In the genomic region with DNA sequence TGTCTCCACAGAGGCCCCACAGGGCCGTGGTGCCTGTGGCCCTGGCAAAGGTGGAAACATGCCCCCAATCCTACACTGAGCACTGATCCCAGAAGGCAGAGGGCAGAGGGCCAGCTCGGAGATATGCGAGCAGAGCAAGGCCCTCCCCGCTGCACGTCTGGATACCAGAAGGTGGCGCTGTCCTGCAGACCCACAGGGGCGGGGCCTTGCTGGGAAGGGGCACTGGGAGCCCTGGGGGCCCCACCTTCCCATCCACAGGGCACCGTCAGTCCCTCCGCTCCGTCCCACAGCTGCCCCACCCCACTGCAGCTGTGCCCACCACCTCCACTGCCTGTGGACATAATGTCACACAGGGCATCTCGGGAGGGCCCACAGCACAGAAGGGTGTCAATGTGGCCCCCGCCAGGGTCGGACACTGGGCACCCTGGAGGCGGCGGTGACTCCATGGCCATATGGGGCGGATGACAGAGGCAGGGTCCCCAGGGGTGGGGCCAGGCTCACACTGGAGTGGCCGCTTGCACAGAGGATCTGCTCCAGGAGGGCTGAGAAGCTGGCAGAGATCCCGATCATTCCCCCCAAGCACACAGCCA, we compare ENCODE assay signal across 6 cellular contexts. TPM values are rescaled to one million over a fixed set of nuclear protein-coding genes. Genes with fewer than 3 reads are reported as not detected.
A peak's percentile ranks its signal among the peaks of the same experiment; 100 is the strongest.
DNase-seq lines count a peak whose midpoint lies in the region; ATAC-seq, FAIRE-seq and TF ChIP-seq lines count a peak whose summit lies in the region.

No MANE protein-coding gene starts in this region.

- H3K36me3 ChIP-seq in GM12878 (ENCODE audit: control insufficient read depth in 2 of 2, insufficient read depth in 2 of 2, low read length in 1 of 2) (no peaks in the 10 kb centered on the region), mesenchymal stem cell (ENCODE audit: control insufficient read depth in 1 of 2, insufficient read depth in 2 of 2, low read depth in 1 of 2, low read length in 2 of 2) (peaks cover 18 to 21% of the 10 kb centered on the region in 2 experiments)

- in situ Hi-C loops in GM12878 (cut with MboI) = no loop called here

- peak; percentile 91 for DNase-seq in DMS 273 (lab: John Stamatoyannopoulos, UW; ENCODE audit: unreplicated experiment)
- peak; percentile 38 for DNase-seq in NAMALWA (ENCODE audit: low spot score)
- no peak for DNase-seq in GM12878 (ENCODE audit: low read depth, low spot score)
- peak; percentile 62 for DNase-seq in mesenchymal stem cell
- no peak for DNase-seq in GDM1 (lab: John Stamatoyannopoulos, UW)

- H2BK12ac ChIP-seq in mesenchymal stem cell (ENCODE audit: low read length in 2 of 2) = peak overlapping the region in 1 of 2 experiments; percentile 47

- no peak overlapping the region for H3K14ac ChIP-seq in mesenchymal stem cell (ENCODE audit: low read length in 2 of 2)

- SMC1A ChIA-PET in GM12878 (lab: Charles Lee; ENCODE audit: uncharacterized antibody, unreplicated experiment) = interaction anchor here (1.4 kb wide), 1 partner anchor 17 kb away, joined by 4 read pairs; no protein-coding TSS in a partner anchor

- peak overlapping the region; percentile 66 for H4K8ac ChIP-seq in mesenchymal stem cell (ENCODE audit: low read length)

- H3K79me1 ChIP-seq in mesenchymal stem cell (replicated peaks; ENCODE audit: low read length, poor library complexity, severe bottlenecking) = peaks cover 2% of the 10 kb centered on the region

- POLR2A ChIA-PET in GM12878 (lab: Charles Lee) = no interaction called here

- H3K4me3 ChIP-seq in GM12878 (no peak overlapping the region), mesenchymal stem cell (ENCODE audit: insufficient read depth in 1 of 2, low read depth in 1 of 2, low read length in 2 of 2) (no peak overlapping the region)

- H3K9me3 ChIP-seq in GM12878 (replicated peaks; ENCODE audit: control insufficient read depth, insufficient read depth, low read length) (no peaks in the 10 kb centered on the region), mesenchymal stem cell (ENCODE audit: control insufficient read depth, low read length) (no peaks in the 10 kb centered on the region)

- H3K27me3 ChIP-seq in GM12878 (replicated peaks in 1 of 2; ENCODE audit: control insufficient read depth in 2 of 2, insufficient read depth in 2 of 2, low read length in 1 of 2) = no peaks in the 10 kb centered on the region
- no peaks in the 10 kb centered on the region for H3K27me3 ChIP-seq in mesenchymal stem cell (ENCODE audit: control insufficient read depth in 1 of 2, insufficient read depth in 1 of 2, low read length in 2 of 2)

- no peak for TF ChIP-seq EP300 in GM12878 (IDR thresholded peaks at IDR 0.05; ENCODE audit: borderline replicate concordance in 1 of 2, control insufficient read depth in 1 of 2, low read depth in 2 of 2, low read length in 2 of 2)

- H3K27ac ChIP-seq in GM12878 (ENCODE audit: control insufficient read depth, insufficient read depth) (no peak overlapping the region), mesenchymal stem cell (ENCODE audit: low read length, poor library complexity, severe bottlenecking) (no peak overlapping the region)

- H2BK15ac ChIP-seq in mesenchymal stem cell (ENCODE audit: low read depth, poor library complexity, severe bottlenecking) = no peak overlapping the region

- H2AK5ac ChIP-seq in mesenchymal stem cell (ENCODE audit: low read length, severe bottlenecking) = no peak overlapping the region

- H2AFZ ChIP-seq in GM12878 (ENCODE audit: control insufficient read depth, low read depth, low read length) (no peak overlapping the region), mesenchymal stem cell (ENCODE audit: low read depth, low read length) (no peak overlapping the region)

- H3K18ac ChIP-seq in mesenchymal stem cell (ENCODE audit: low read depth in 1 of 2, low read length in 2 of 2) = peak overlapping the region; percentile 1 to 45

- H3K9ac ChIP-seq in GM12878 (ENCODE audit: control insufficient read depth, insufficient read depth, low read length) (no peak overlapping the region), mesenchymal stem cell (ENCODE audit: low read length) (no peak overlapping the region)

- H4K91ac ChIP-seq in mesenchymal stem cell (ENCODE audit: low read length) = peak overlapping the region; percentile 58

- H4K20me1 ChIP-seq in GM12878 (ENCODE audit: control insufficient read depth, insufficient read depth) = no peaks in the 10 kb centered on the region

- CTCF ChIA-PET in GM12878 (lab: Yijun Ruan, JAX) = interaction anchor here (0.5 to 1.7 kb wide), 7 partner anchors 8 to 536 kb away, joined by 3 to 8 read pairs (median 5); partner anchors contain the start of gene IDUA

- no peak overlapping the region for H3K23ac ChIP-seq in mesenchymal stem cell (ENCODE audit: low read length in 2 of 2)

- 18% methylated on average over 18 of the region's 18 CpGs for WGBS in GM12878 (ENCODE audit: insufficient coverage, insufficient replicate concordance, low lambda C conversion rate, missing lambda C conversion rate)
- WGBS in mesenchymal stem cell = 58% methylated on average over 16 of the region's 18 CpGs

- no TSS peak for BruUV-seq in GM12878 (replicated peaks; lab: Mats Ljungman, UMichigan)

- peak; percentile 36; the same call in 1 of the 2 replicates for TF ChIP-seq RAD21 in GM12878 (IDR thresholded peaks at IDR 0.05; ENCODE audit: insufficient read depth, low read depth, low read length)

- no peak overlapping the region for H2BK5ac ChIP-seq in mesenchymal stem cell (ENCODE audit: low read depth, low read length, poor library complexity, severe bottlenecking)

- H3K4me2 ChIP-seq in GM12878 (ENCODE audit: control insufficient read depth, insufficient read depth) (no peak overlapping the region), mesenchymal stem cell (ENCODE audit: low read length, poor library complexity, severe bottlenecking) (no peak overlapping the region)

- H2BK120ac ChIP-seq in mesenchymal stem cell (ENCODE audit: low read depth, low read length) = no peak overlapping the region

- H3K4ac ChIP-seq in mesenchymal stem cell (ENCODE audit: low read depth in 1 of 2, low read length in 2 of 2) = no peak overlapping the region

- no peaks in the 10 kb centered on the region for H3K79me2 ChIP-seq in GM12878 (ENCODE audit: control insufficient read depth, insufficient read depth, low read length)

- no peak for TF ChIP-seq POLR2A in GM12878 (IDR thresholded peaks at IDR 0.05; ENCODE audit: low read depth, low read length)

- ATAC-seq in GM12878 = peak; percentile 53
- ATAC-seq in HG03108 (IDR thresholded peaks at IDR 0.05; ENCODE audit: unreplicated experiment) = no peak

- RAD21 ChIA-PET in GM12878 (lab: Charles Lee; ENCODE audit: unreplicated experiment) = interaction anchor here (0.6 to 0.8 kb wide), 3 partner anchors 17 to 132 kb away, joined by 3 to 4 read pairs (median 3); no protein-coding TSS in a partner anchor

- peak; percentile 49 to 70 (median 65); a peak in 5 of 6 replicates for TF ChIP-seq CTCF in GM12878 (IDR thresholded peaks at IDR 0.05 in 2 of 3, conservative IDR thresholded peaks at IDR 0.05 in 1 of 3; ENCODE audit: control insufficient read depth in 2 of 3, extremely low read depth in 1 of 3, insufficient read depth in 1 of 3, low read depth in 3 of 3, low read length in 3 of 3)

- intact Hi-C loops in GM12878 (cut with micrococcal nuclease; ENCODE audit: unreplicated experiment) = no loop called here

- H3K4me1 ChIP-seq in GM12878 (ENCODE audit: control insufficient read depth, insufficient read depth, low read length) (peaks cover 11% of the 10 kb centered on the region), mesenchymal stem cell (ENCODE audit: control insufficient read depth, insufficient read depth, low read depth, low read length) (peaks cover 59% of the 10 kb centered on the region)

- no peak for FAIRE-seq in GM12878 (lab: Jason Lieb, UNC)

RNA-seq across cellular contexts. Expression of gene SLC49A3, which starts 4.9 kb away (rescaled TPM):
- not detected in 2 replicates for total RNA-seq in GM12878 (2013; cell fraction: nucleolus; rRNA removed)
- total RNA-seq in GM12878 (2014; rRNA removed) = 0.17 and 0.22 TPM in 2 replicates
- not detected in 2 replicates for total RNA-seq in GM12878 (2014; rRNA removed; fragmentation: Illumina TruSeq; extraction: Trizol)
- 0.74 and 0.85 TPM in 2 replicates for total RNA-seq in GM12878 (2021)
- not detected for polyA plus RNA-seq in GM12878 (2011; ENCODE audit: low read depth)
- not detected in 2 replicates for polyA plus RNA-seq in GM12878 (2011; rRNA removed)
- polyA plus RNA-seq in GM12878 (2011; cell fraction: cytosol; rRNA removed) = not detected in 2 replicates
- not detected in 2 replicates for polyA plus RNA-seq in GM12878 (2011; cell fraction: nucleus; rRNA removed)
- 0.60 and 0.62 TPM in 2 replicates for polyA plus RNA-seq in GM12878 (2012)
- polyA plus RNA-seq in GM12878 (2014; fragmentation: Illumina TruSeq; extraction: Trizol) = 0.09 TPM in 1 of 2 replicates, not detected in the other
- not detected for polyA plus RNA-seq in GM12878 (2014; fragmentation: Nextera tagmentation; extraction: Ambion mirVana)
- 0.09 and 0.24 TPM in 2 replicates for polyA plus RNA-seq in GM12878 (2014; rRNA removed)
- under 1 TPM; 0.14 to 0.19 TPM for polyA plus RNA-seq in GM12878 (2016; fragmentation: Nextera tagmentation; extraction: Ambion mirVana)
- not detected in 2 replicates for polyA minus RNA-seq in GM12878 (2011; rRNA and poly(A)+ RNA removed)
- polyA minus RNA-seq in GM12878 (2011; cell fraction: cytosol; rRNA and poly(A)+ RNA removed) = not detected in 2 replicates
- polyA minus RNA-seq in GM12878 (2011; cell fraction: nucleus; rRNA and poly(A)+ RNA removed) = not detected in 2 replicates
- 1.4 TPM for polyA plus RNA-seq in mesenchymal stem cell (2013, experiment 1 of 2)
- polyA plus RNA-seq in mesenchymal stem cell (2013, experiment 2 of 2) = 1.3 TPM

RNA-seq across cellular contexts. Expression of gene MYL5, which starts 9.7 kb away (rescaled TPM):
- total RNA-seq in GM12878 (2013; cell fraction: nucleolus; rRNA removed) = 31.7 and 32.8 TPM in 2 replicates
- total RNA-seq in GM12878 (2014; rRNA removed) = 7.5 and 10.8 TPM in 2 replicates
- 5.9 and 7.0 TPM in 2 replicates for total RNA-seq in GM12878 (2014; rRNA removed; fragmentation: Illumina TruSeq; extraction: Trizol)
- total RNA-seq in GM12878 (2021) = 12.0 and 13.8 TPM in 2 replicates
- polyA plus RNA-seq in GM12878 (2011; ENCODE audit: low read depth) = 15.5 TPM
- polyA plus RNA-seq in GM12878 (2011; rRNA removed) = 8.2 and 13.6 TPM in 2 replicates
- polyA plus RNA-seq in GM12878 (2011; cell fraction: cytosol; rRNA removed) = 11.3 and 13.3 TPM in 2 replicates
- polyA plus RNA-seq in GM12878 (2011; cell fraction: nucleus; rRNA removed) = 42.0 and 46.7 TPM in 2 replicates
- 22.6 and 23.9 TPM in 2 replicates for polyA plus RNA-seq in GM12878 (2012)
- polyA plus RNA-seq in GM12878 (2014; fragmentation: Illumina TruSeq; extraction: Trizol) = 3.3 and 6.1 TPM in 2 replicates
- polyA plus RNA-seq in GM12878 (2014; fragmentation: Nextera tagmentation; extraction: Ambion mirVana) = 1 to 10 TPM; 1.2 to 3.9 TPM
- 8.7 and 11.9 TPM in 2 replicates for polyA plus RNA-seq in GM12878 (2014; rRNA removed)
- polyA plus RNA-seq in GM12878 (2016; fragmentation: Nextera tagmentation; extraction: Ambion mirVana) = 1 to 10 TPM; 6.6 to 7.8 TPM
- 5.0 and 11.4 TPM in 2 replicates for polyA minus RNA-seq in GM12878 (2011; rRNA and poly(A)+ RNA removed)
- polyA minus RNA-seq in GM12878 (2011; cell fraction: cytosol; rRNA and poly(A)+ RNA removed) = 3.4 and 5.7 TPM in 2 replicates
- 16.8 and 27.2 TPM in 2 replicates for polyA minus RNA-seq in GM12878 (2011; cell fraction: nucleus; rRNA and poly(A)+ RNA removed)
- 15.0 TPM for polyA plus RNA-seq in mesenchymal stem cell (2013, experiment 1 of 2)
- polyA plus RNA-seq in mesenchymal stem cell (2013, experiment 2 of 2) = 13.1 TPM

RNA-seq across cellular contexts. Expression of gene ATP5ME, which starts 10.0 kb away (rescaled TPM):
- 11.1 and 11.3 TPM in 2 replicates for total RNA-seq in GM12878 (2013; cell fraction: nucleolus; rRNA removed)
- total RNA-seq in GM12878 (2014; rRNA removed) (406 and 453 TPM in 2 replicates), GM12878 (2014; rRNA removed; fragmentation: Illumina TruSeq; extraction: Trizol) (565 and 627 TPM in 2 replicates), GM12878 (2021) (279 and 323 TPM in 2 replicates)
- 98.1 TPM for polyA plus RNA-seq in GM12878 (2011; ENCODE audit: low read depth)
- polyA plus RNA-seq in GM12878 (2011; rRNA removed) (350 and 373 TPM in 2 replicates), GM12878 (2014; fragmentation: Illumina TruSeq; extraction: Trizol) (77.3 and 359 TPM in 2 replicates), GM12878 (2014; fragmentation: Nextera tagmentation; extraction: Ambion mirVana) (1,000 to 10,000 TPM; 1,956 to 2,374 TPM), GM12878 (2014; rRNA removed) (388 and 500 TPM in 2 replicates), GM12878 (2016; fragmentation: Nextera tagmentation; extraction: Ambion mirVana) (1,000 to 10,000 TPM in 1 of 2 experiments, 100 to 1,000 TPM in 1; 997 to 1,034 TPM)
- polyA plus RNA-seq in GM12878 (2011; cell fraction: cytosol; rRNA removed) = 609 and 754 TPM in 2 replicates
- polyA plus RNA-seq in GM12878 (2011; cell fraction: nucleus; rRNA removed) = 195 and 199 TPM in 2 replicates
- polyA plus RNA-seq in GM12878 (2012) = 765 and 1,112 TPM in 2 replicates
- 105 and 133 TPM in 2 replicates for polyA minus RNA-seq in GM12878 (2011; rRNA and poly(A)+ RNA removed)
- polyA minus RNA-seq in GM12878 (2011; cell fraction: cytosol; rRNA and poly(A)+ RNA removed) = 46.8 and 58.4 TPM in 2 replicates
- 24.5 and 32.9 TPM in 2 replicates for polyA minus RNA-seq in GM12878 (2011; cell fraction: nucleus; rRNA and poly(A)+ RNA removed)
- polyA plus RNA-seq in mesenchymal stem cell (2013, experiment 1 of 2) = 1,109 TPM
- polyA plus RNA-seq in mesenchymal stem cell (2013, experiment 2 of 2) = 1,079 TPM

RNA-seq across cellular contexts. Expression of gene PCGF3, which starts 21.6 kb away (rescaled TPM):
- total RNA-seq in GM12878 (2013; cell fraction: nucleolus; rRNA removed) = 137 and 138 TPM in 2 replicates
- total RNA-seq in GM12878 (2014; rRNA removed) (21.1 and 21.7 TPM in 2 replicates), GM12878 (2014; rRNA removed; fragmentation: Illumina TruSeq; extraction: Trizol) (15.0 and 15.4 TPM in 2 replicates), GM12878 (2021) (35.4 and 35.8 TPM in 2 replicates)
- 19.4 TPM for polyA plus RNA-seq in GM12878 (2011; ENCODE audit: low read depth)
- polyA plus RNA-seq in GM12878 (2011; rRNA removed) (43.8 and 45.9 TPM in 2 replicates), GM12878 (2014; fragmentation: Illumina TruSeq; extraction: Trizol) (11.9 and 15.6 TPM in 2 replicates), GM12878 (2014; fragmentation: Nextera tagmentation; extraction: Ambion mirVana) (1 to 10 TPM; 2.2 to 4.5 TPM), GM12878 (2014; rRNA removed) (33.2 and 40.5 TPM in 2 replicates), GM12878 (2016; fragmentation: Nextera tagmentation; extraction: Ambion mirVana) (10 to 100 TPM; 14.3 to 16.2 TPM)
- 43.1 and 49.1 TPM in 2 replicates for polyA plus RNA-seq in GM12878 (2011; cell fraction: cytosol; rRNA removed)
- 236 and 252 TPM in 2 replicates for polyA plus RNA-seq in GM12878 (2011; cell fraction: nucleus; rRNA removed)
- 22.8 and 29.1 TPM in 2 replicates for polyA plus RNA-seq in GM12878 (2012)
- polyA minus RNA-seq in GM12878 (2011; rRNA and poly(A)+ RNA removed) = 54.2 and 58.7 TPM in 2 replicates
- 22.6 and 24.6 TPM in 2 replicates for polyA minus RNA-seq in GM12878 (2011; cell fraction: cytosol; rRNA and poly(A)+ RNA removed)
- polyA minus RNA-seq in GM12878 (2011; cell fraction: nucleus; rRNA and poly(A)+ RNA removed) = 60.6 and 74.2 TPM in 2 replicates
- polyA plus RNA-seq in mesenchymal stem cell (2013, experiment 1 of 2) = 33.6 TPM
- 32.1 TPM for polyA plus RNA-seq in mesenchymal stem cell (2013, experiment 2 of 2)

RNA-seq across cellular contexts. Expression of gene PDE6B, which starts 58.7 kb away (rescaled TPM):
- total RNA-seq in GM12878 (2013; cell fraction: nucleolus; rRNA removed) = not detected in 2 replicates
- total RNA-seq in GM12878 (2014; rRNA removed) (4.5 and 6.4 TPM in 2 replicates), GM12878 (2014; rRNA removed; fragmentation: Illumina TruSeq; extraction: Trizol) (4.8 and 6.1 TPM in 2 replicates), GM12878 (2021) (3.5 and 5.6 TPM in 2 replicates)
- 3.9 TPM for polyA plus RNA-seq in GM12878 (2011; ENCODE audit: low read depth)
- polyA plus RNA-seq in GM12878 (2011; rRNA removed) (1.8 and 3.6 TPM in 2 replicates), GM12878 (2014; fragmentation: Illumina TruSeq; extraction: Trizol) (1.9 and 4.3 TPM in 2 replicates), GM12878 (2014; fragmentation: Nextera tagmentation; extraction: Ambion mirVana) (1 to 10 TPM; 2.6 to 4.1 TPM), GM12878 (2014; rRNA removed) (3.5 and 4.5 TPM in 2 replicates), GM12878 (2016; fragmentation: Nextera tagmentation; extraction: Ambion mirVana) (1 to 10 TPM; 3.1 to 6.4 TPM)
- 3.9 TPM in 2 replicates for polyA plus RNA-seq in GM12878 (2011; cell fraction: cytosol; rRNA removed)
- polyA plus RNA-seq in GM12878 (2011; cell fraction: nucleus; rRNA removed) = 1.6 and 2.3 TPM in 2 replicates
- 9.1 and 13.2 TPM in 2 replicates for polyA plus RNA-seq in GM12878 (2012)
- 4.1 and 4.5 TPM in 2 replicates for polyA minus RNA-seq in GM12878 (2011; rRNA and poly(A)+ RNA removed)
- polyA minus RNA-seq in GM12878 (2011; cell fraction: cytosol; rRNA and poly(A)+ RNA removed) = 3.5 and 4.1 TPM in 2 replicates
- 0.24 and 2.0 TPM in 2 replicates for polyA minus RNA-seq in GM12878 (2011; cell fraction: nucleus; rRNA and poly(A)+ RNA removed)
- polyA plus RNA-seq in mesenchymal stem cell (2013, experiment 1 of 2) = 1.3 TPM
- polyA plus RNA-seq in mesenchymal stem cell (2013, experiment 2 of 2) = 0.97 TPM

Comparison
In these comparisons a context has a peak if more than half of its experiments do, and no peak if none do; other contexts are left out.
1. DNase-seq: peak in DMS 273 (single experiment), NAMALWA (single experiment) and mesenchymal stem cell (single experiment); none in GM12878 (single experiment) and GDM1 (single experiment).